12 cellular contexts compared by ENCODE assay signal in the genomic region with DNA sequence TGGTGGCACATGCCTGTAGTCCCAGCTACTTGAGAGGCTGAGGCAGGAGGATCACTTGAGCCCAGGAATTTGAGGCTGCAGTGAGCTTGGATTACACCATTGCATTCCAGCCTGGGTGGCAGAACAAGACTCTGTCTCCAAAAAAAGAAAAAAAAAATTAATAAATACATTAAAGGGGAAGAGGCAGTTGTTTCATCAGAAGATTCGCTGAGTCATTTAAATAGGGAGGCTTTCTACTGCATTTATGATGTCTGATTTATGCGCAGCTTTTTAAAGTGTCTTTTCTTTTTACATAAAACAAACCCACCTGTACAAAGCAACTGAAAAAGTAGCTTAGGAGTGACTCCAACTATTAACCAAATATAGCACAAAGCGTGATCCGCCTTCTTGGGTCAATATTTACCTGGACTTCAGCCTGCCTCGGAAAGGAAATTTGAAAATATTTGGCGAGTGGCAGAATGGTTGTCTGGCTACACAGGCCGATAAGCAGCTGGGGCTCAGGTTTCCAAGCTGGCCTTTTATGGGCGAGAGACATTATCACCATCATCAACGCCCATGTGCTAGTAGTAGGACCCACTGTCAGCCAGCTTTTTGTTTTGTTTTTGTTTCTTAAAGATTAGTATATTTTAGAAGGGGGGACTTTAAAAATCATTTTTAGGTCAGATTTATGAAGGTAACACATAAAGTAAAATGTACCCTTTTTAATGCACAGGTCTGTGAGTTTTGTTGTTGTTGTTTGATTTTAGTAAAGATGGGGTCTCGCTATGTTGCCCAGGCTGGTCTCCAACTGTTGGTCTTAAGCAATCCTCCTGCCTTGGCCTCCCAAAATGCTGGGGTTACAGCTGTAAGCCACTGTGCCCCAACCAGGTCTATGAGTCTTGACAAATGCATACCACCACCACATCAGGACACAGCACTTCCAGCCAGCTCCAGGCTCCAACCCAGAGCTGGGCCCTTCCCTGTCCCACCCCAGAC. TPM values are rescaled to one million over a fixed set of nuclear protein-coding genes. Genes with fewer than 3 reads are reported as not detected.
DNase-seq lines count a peak whose midpoint lies in the region; ATAC-seq and TF ChIP-seq lines count a peak whose summit lies in the region.
"Had no signal": no experiment of that assay in that cellular context is flagged by ENCODE, and none has a peak within 500 bp of the region (broad histone marks: within the 10 kb centered on the region; RNA-seq: fewer than 3 reads in every experiment).

No MANE protein-coding gene starts in this region.

- H3K4me3 ChIP-seq in SK-N-MC = no peak overlapping the region
- no peak overlapping the region for H3K4me3 ChIP-seq in right lobe of liver

- TF ChIP-seq CTCF in C4-2B (conservative IDR thresholded peaks at IDR 0.05) (no peak), right lobe of liver (IDR thresholded peaks at IDR 0.05) (no peak)

- no peaks in the 10 kb centered on the region for H3K36me3 ChIP-seq in SK-N-MC (ENCODE audit: insufficient read depth, low read length)
- no peaks in the 10 kb centered on the region for H3K36me3 ChIP-seq in right lobe of liver

- WGBS in right lobe of liver (ENCODE audit: insufficient coverage, low coverage, low lambda C conversion rate, missing lambda C conversion rate) = 29% methylated on average over 10 of the region's 10 CpGs

- TF ChIP-seq POLR2A in right lobe of liver (IDR thresholded peaks at IDR 0.05) = peak; percentile 42

- no peaks in the 10 kb centered on the region for H3K27me3 ChIP-seq in right lobe of liver

- DNase-seq in NCI-H1105 treated with DMSO at 0.1 percent for 48 hours (lab: John Stamatoyannopoulos, UW) = peak; percentile 98
- DNase-seq in SK-N-MC (ENCODE audit: low read depth, low spot score) = no peak
- DNase-seq in right lobe of liver = peak; percentile 47 to 85 (median 77)
- no peak for DNase-seq in head of caudate nucleus
- no peak for DNase-seq in NCI-H1048 (lab: John Stamatoyannopoulos, UW)
- no peak for DNase-seq in activated naive CD4-positive, alpha-beta T cell treated with anti-CD3 and anti-CD28 coated beads, Interleukin-2, amount 50 U/mL, for 16 hours
- no peak for DNase-seq in posterior vena cava (ENCODE audit: low spot score)
- DNase-seq: activated naive CD4-positive, alpha-beta T cell treated with Interleukin-2 at 50 U/mL for 16 hours; NK-92 treated with Interleukin-12 subunit alpha and Interleukin-12 subunit beta, amount 100 ng/mL, for 24 hours had no signal

- peaks cover 0 to 64% (median 29%) of the 10 kb centered on the region in 4 donors for H3K4me1 ChIP-seq in right lobe of liver

- H3K27ac ChIP-seq in C4-2B (peak overlapping the region; percentile 95), SK-N-MC (peak overlapping the region; percentile 76; the same call in 1 of the 2 replicates), right lobe of liver (peak overlapping the region; percentile 40 to 94 (median 93))
- H3K27ac ChIP-seq: HL-60 had no signal

- H3K9ac ChIP-seq in SK-N-MC (ENCODE audit: insufficient read length) = peak overlapping the region; percentile 55

- intact Hi-C loops in right lobe of liver (cut with DNase I) (no loop called here), head of caudate nucleus (cut with DNase I) (no loop called here), posterior vena cava (cut with DNase I) (no loop called here)

- ATAC-seq in right lobe of liver = peak; percentile 53 to 70 (median 58)

- H3K9me3 ChIP-seq in SK-N-MC (ENCODE audit: low read depth, low read length) (no peaks in the 10 kb centered on the region), right lobe of liver (no peaks in the 10 kb centered on the region)

RNA-seq across cellular contexts. Expression of gene RASD1, which starts 42.5 kb away (rescaled TPM):
- 100 to 1,000 TPM in 3 of 6 experiments, 10 to 100 TPM in 2, 1 to 10 TPM in 1; 1.0 to 230 (median 101) TPM for total RNA-seq in right lobe of liver
- total RNA-seq in posterior vena cava = 10 to 100 TPM in 1 of 2 donors, 1 to 10 TPM in 1; 7.4 to 40.3 TPM
- total RNA-seq: H4 had no signal

RNA-seq across cellular contexts. Expression of gene PEMT, which starts 52.8 kb away (rescaled TPM):
- total RNA-seq in right lobe of liver (100 to 1,000 TPM in 5 of 6 experiments, 10 to 100 TPM in 1; 92.4 to 184 (median 170) TPM), posterior vena cava (10 to 100 TPM; 25.6 to 26.0 TPM)

Comparison
In these comparisons a context has a peak if more than half of its experiments do, and no peak if none do; other contexts are left out.
1. DNase-seq: peak in NCI-H1105 treated with DMSO at 0.1 percent for 48 hours (single experiment) and right lobe of liver (3 of 3); none in SK-N-MC (single experiment), head of caudate nucleus (0 of 42), NCI-H1048 (single experiment), activated naive CD4-positive, alpha-beta T cell treated with anti-CD3 and anti-CD28 coated beads, Interleukin-2, amount 50 U/mL, for 16 hours (single experiment) and posterior vena cava (single experiment).
2. Peak in every context shown above with its lines, with median percentiles within 50 percentile points of each other: H3K27ac ChIP-seq.